12 cellular contexts compared by ENCODE assay signal in the genomic region with DNA sequence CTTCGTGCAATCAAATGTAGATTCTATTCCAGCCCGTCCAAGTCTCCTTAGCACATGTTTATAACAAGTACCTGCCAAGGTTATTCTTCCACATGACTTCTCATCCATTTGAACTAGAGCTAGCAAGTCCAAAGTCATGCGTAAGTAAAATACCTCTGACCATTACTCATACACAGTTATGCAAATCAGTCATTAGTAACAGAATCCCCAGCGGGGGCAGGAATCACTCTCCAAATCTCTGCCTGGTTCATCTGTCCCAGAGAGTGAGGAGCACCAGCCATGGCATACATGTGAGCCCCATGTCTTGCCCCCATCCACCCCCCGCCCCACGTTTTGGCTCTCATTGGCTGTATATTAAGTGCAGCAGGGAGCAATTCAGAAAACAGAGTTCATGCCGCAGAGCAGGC. TPM values are rescaled to one million over a fixed set of nuclear protein-coding genes. Genes with fewer than 3 reads are reported as not detected.
DNase-seq lines count a peak whose midpoint lies in the region; ATAC-seq, FAIRE-seq and TF ChIP-seq lines count a peak whose summit lies in the region.
"Had no signal": no experiment of that assay in that cellular context is flagged by ENCODE, and none has a peak within 500 bp of the region (broad histone marks: within the 10 kb centered on the region; RNA-seq: fewer than 3 reads in every experiment).

No MANE protein-coding gene starts in this region.

- DNase-seq in H54 (ENCODE audit: insufficient read length, low spot score) = peak; percentile 87
- no peak for DNase-seq in WTC11 (ENCODE audit: low spot score)
- DNase-seq in smooth muscle cell (lab: John Stamatoyannopoulos, UW; ENCODE audit: unreplicated experiment) = no peak
- no peak for DNase-seq in stimulated activated naive CD4-positive, alpha-beta T cell treated with Interleukin-2 at 50 U/mL for 16 hours (lab: John Stamatoyannopoulos, UW)
- no peak for DNase-seq in CD8-positive, alpha-beta memory T cell
- DNase-seq: activated B cell treated with CpG ODN at 0.5 μM for 24 hours, caudate nucleus, lower lobe of right lung, NCI-H146 had no signal

- POLR2A ChIA-PET in WTC11 (lab: Charles Lee) = interaction anchor here (0.6 kb wide), 1 partner anchor 158 kb away, joined by 4 read pairs; no protein-coding TSS in a partner anchor
- POLR2A ChIA-PET in CD8-positive, alpha-beta memory T cell (lab: Charles Lee) = no interaction called here

- H3K27ac Mint-ChIP-seq in WTC11 = no peak overlapping the region
- H3K27ac Mint-ChIP-seq in CD8-positive, alpha-beta memory T cell = no peak overlapping the region
- H3K27ac Mint-ChIP-seq: activated B cell treated with CpG ODN at 0.5 μM for 24 hours had no signal

- H4K20me1 ChIP-seq in smooth muscle cell (ENCODE audit: low read depth) = no peaks in the 10 kb centered on the region

- no peak for TF ChIP-seq EP300 in gastroesophageal sphincter (IDR thresholded peaks at IDR 0.05)

- H3K36me3 ChIP-seq in gastroesophageal sphincter (no peaks in the 10 kb centered on the region), smooth muscle cell (ENCODE audit: low read depth) (no peaks in the 10 kb centered on the region)
- no peaks in the 10 kb centered on the region for H3K36me3 ChIP-seq in CD8-positive, alpha-beta memory T cell (ENCODE audit: insufficient read depth, low read length)
- H3K36me3 ChIP-seq: lower lobe of right lung had no signal

- H2AFZ ChIP-seq in smooth muscle cell (ENCODE audit: low read depth) = no peak overlapping the region

- no peaks in the 10 kb centered on the region for H3K79me2 ChIP-seq in smooth muscle cell (ENCODE audit: low read depth)

- ATAC-seq in WTC11 (peak; percentile 25), gastroesophageal sphincter (peak; percentile 88), HG02970 (IDR thresholded peaks at IDR 0.05; ENCODE audit: low FRiP score, unreplicated experiment) (no peak), HG03108 (IDR thresholded peaks at IDR 0.05; ENCODE audit: unreplicated experiment) (no peak)

- H3K36me3 Mint-ChIP-seq in WTC11 = no peaks in the 10 kb centered on the region
- no peaks in the 10 kb centered on the region for H3K36me3 Mint-ChIP-seq in CD8-positive, alpha-beta memory T cell

- FAIRE-seq in H54 (lab: Jason Lieb, UNC) = peak; percentile 48

- H3K4me1 ChIP-seq in gastroesophageal sphincter = peaks cover 0 to 42% (median 6%) of the 10 kb centered on the region in 3 donors
- H3K4me1 ChIP-seq in smooth muscle cell (ENCODE audit: low read depth) = peaks cover 11% of the 10 kb centered on the region
- H3K4me1 ChIP-seq in CD8-positive, alpha-beta memory T cell (ENCODE audit: insufficient read depth, low read length) = no peaks in the 10 kb centered on the region

- no peak for TF ChIP-seq POLR2A in H54 (IDR thresholded peaks at IDR 0.05; ENCODE audit: low read depth, low read length)
- TF ChIP-seq POLR2A in gastroesophageal sphincter (IDR thresholded peaks at IDR 0.05) = no peak

- H3K27me3 ChIP-seq in gastroesophageal sphincter (no peaks in the 10 kb centered on the region), smooth muscle cell (ENCODE audit: low read depth) (no peaks in the 10 kb centered on the region)
- no peaks in the 10 kb centered on the region for H3K27me3 ChIP-seq in CD8-positive, alpha-beta memory T cell (ENCODE audit: insufficient read depth, low read length, poor library complexity, severe bottlenecking)

- H3F3A ChIP-seq in smooth muscle cell (ENCODE audit: low read depth) = peaks cover 11% of the 10 kb centered on the region

- H3K4me1 Mint-ChIP-seq in WTC11 = peaks cover 27% of the 10 kb centered on the region
- H3K4me1 Mint-ChIP-seq in CD8-positive, alpha-beta memory T cell = no peaks in the 10 kb centered on the region
- H3K4me1 Mint-ChIP-seq: activated B cell treated with CpG ODN at 0.5 μM for 24 hours had no signal

- H3K4me2 ChIP-seq in smooth muscle cell = peak overlapping the region; percentile 17

- H3K27ac ChIP-seq in gastroesophageal sphincter = peak overlapping the region in 3 of 4 donors; percentile 70 to 79 (median 76)
- H3K27ac ChIP-seq in smooth muscle cell (ENCODE audit: low read depth) = no peak overlapping the region
- no peak overlapping the region for H3K27ac ChIP-seq in CD8-positive, alpha-beta memory T cell (ENCODE audit: low read depth, low read length)
- H3K27ac ChIP-seq: lower lobe of right lung had no signal

- no peaks in the 10 kb centered on the region for H3K9me3 ChIP-seq in gastroesophageal sphincter
- H3K9me3 ChIP-seq in smooth muscle cell (replicated peaks; ENCODE audit: low read depth) = no peaks in the 10 kb centered on the region
- H3K9me3 ChIP-seq in CD8-positive, alpha-beta memory T cell (ENCODE audit: low read length) = no peaks in the 10 kb centered on the region
- H3K9me3 ChIP-seq: lower lobe of right lung had no signal

- TF ChIP-seq CTCF in WTC11 (IDR thresholded peaks at IDR 0.05) (no peak), gastroesophageal sphincter (IDR thresholded peaks at IDR 0.05) (no peak), smooth muscle cell (IDR thresholded peaks at IDR 0.05; ENCODE audit: borderline replicate concordance, insufficient read depth, poor library complexity, severe bottlenecking) (no peak)

- H3K27me3 Mint-ChIP-seq in WTC11 (ENCODE audit: low read depth) = no peaks in the 10 kb centered on the region; the same call in 1 of the 2 replicates
- H3K27me3 Mint-ChIP-seq in CD8-positive, alpha-beta memory T cell = peaks cover 3 to 25% of the 10 kb centered on the region in 2 donors

- CTCF ChIA-PET in WTC11 (lab: Charles Lee) = interaction anchor here (0.6 to 1.6 kb wide), 2 partner anchors 40 to 102 kb away, joined by 3 to 6 read pairs; a partner anchor contains a TSS
- CTCF ChIA-PET in CD8-positive, alpha-beta memory T cell (lab: Charles Lee) = no interaction called here

- H3K4me3 Mint-ChIP-seq in WTC11 = no peak overlapping the region
- no peak overlapping the region for H3K4me3 Mint-ChIP-seq in CD8-positive, alpha-beta memory T cell
- H3K4me3 Mint-ChIP-seq: activated B cell treated with CpG ODN at 0.5 μM for 24 hours had no signal

- H3K9me3 Mint-ChIP-seq in WTC11 = no peaks in the 10 kb centered on the region
- no peaks in the 10 kb centered on the region for H3K9me3 Mint-ChIP-seq in CD8-positive, alpha-beta memory T cell
- H3K9me3 Mint-ChIP-seq: activated B cell treated with CpG ODN at 0.5 μM for 24 hours had no signal

- WGBS in gastroesophageal sphincter (ENCODE audit: low coverage in 1 of 2), 2 donors = 33 to 47% methylated on average over 4 to 7 of the region's 7 CpGs
- 39% methylated on average over 7 of the region's 7 CpGs for WGBS in smooth muscle cell (ENCODE audit: low lambda C conversion rate)

- H3K4me3 ChIP-seq in gastroesophageal sphincter (no peak overlapping the region), smooth muscle cell (no peak overlapping the region)
- no peak overlapping the region for H3K4me3 ChIP-seq in CD8-positive, alpha-beta memory T cell (ENCODE audit: low read length)
- H3K4me3 ChIP-seq: lower lobe of right lung had no signal

- H3K9ac ChIP-seq in smooth muscle cell (ENCODE audit: low read depth) = no peak overlapping the region

TF ChIP-seq in WTC11, 78 proteins besides CTCF, POLR2A, EP300 and RAD21 (continues in another document):
- TF ChIP-seq MXD4 (CRISPR knock-in tag; IDR thresholded peaks at IDR 0.05; ENCODE audit: borderline replicate concordance) (no peak), RELA (CRISPR knock-in tag; IDR thresholded peaks at IDR 0.05; ENCODE audit: borderline replicate concordance) (no peak), JAZF1 (CRISPR knock-in tag; IDR thresholded peaks at IDR 0.05) (no peak), ZNF121 (CRISPR knock-in tag; IDR thresholded peaks at IDR 0.05) (no peak), SOX15 (CRISPR knock-in tag; IDR thresholded peaks at IDR 0.05) (no peak), EMX1 (CRISPR knock-in tag; IDR thresholded peaks at IDR 0.05) (no peak)
- TF ChIP-seq, protein P1, sequence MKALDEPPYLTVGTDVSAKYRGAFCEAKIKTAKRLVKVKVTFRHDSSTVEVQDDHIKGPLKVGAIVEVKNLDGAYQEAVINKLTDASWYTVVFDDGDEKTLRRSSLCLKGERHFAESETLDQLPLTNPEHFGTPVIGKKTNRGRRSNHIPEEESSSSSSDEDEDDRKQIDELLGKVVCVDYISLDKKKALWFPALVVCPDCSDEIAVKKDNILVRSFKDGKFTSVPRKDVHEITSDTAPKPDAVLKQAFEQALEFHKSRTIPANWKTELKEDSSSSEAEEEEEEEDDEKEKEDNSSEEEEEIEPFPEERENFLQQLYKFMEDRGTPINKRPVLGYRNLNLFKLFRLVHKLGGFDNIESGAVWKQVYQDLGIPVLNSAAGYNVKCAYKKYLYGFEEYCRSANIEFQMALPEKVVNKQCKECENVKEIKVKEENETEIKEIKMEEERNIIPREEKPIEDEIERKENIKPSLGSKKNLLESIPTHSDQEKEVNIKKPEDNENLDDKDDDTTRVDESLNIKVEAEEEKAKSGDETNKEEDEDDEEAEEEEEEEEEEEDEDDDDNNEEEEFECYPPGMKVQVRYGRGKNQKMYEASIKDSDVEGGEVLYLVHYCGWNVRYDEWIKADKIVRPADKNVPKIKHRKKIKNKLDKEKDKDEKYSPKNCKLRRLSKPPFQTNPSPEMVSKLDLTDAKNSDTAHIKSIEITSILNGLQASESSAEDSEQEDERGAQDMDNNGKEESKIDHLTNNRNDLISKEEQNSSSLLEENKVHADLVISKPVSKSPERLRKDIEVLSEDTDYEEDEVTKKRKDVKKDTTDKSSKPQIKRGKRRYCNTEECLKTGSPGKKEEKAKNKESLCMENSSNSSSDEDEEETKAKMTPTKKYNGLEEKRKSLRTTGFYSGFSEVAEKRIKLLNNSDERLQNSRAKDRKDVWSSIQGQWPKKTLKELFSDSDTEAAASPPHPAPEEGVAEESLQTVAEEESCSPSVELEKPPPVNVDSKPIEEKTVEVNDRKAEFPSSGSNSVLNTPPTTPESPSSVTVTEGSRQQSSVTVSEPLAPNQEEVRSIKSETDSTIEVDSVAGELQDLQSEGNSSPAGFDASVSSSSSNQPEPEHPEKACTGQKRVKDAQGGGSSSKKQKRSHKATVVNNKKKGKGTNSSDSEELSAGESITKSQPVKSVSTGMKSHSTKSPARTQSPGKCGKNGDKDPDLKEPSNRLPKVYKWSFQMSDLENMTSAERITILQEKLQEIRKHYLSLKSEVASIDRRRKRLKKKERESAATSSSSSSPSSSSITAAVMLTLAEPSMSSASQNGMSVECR (CRISPR knock-in tag; IDR thresholded peaks at IDR 0.05; ENCODE audit: borderline replicate concordance) = no peak

RNA-seq across cellular contexts. Expression of a gene that starts 27.7 kb away (rescaled TPM):
- total RNA-seq in WTC11 (2021) (0.11 TPM in 1 of 3 replicates, not detected in the others), gastroesophageal sphincter (1 to 10 TPM; 1.2 to 3.4 (median 2.4) TPM), smooth muscle cell (not detected in 2 replicates)
- 0.08 TPM in 1 of 2 replicates, not detected in the other for polyA plus RNA-seq in smooth muscle cell
- not detected for total RNA-seq in CD8-positive, alpha-beta memory T cell
- polyA plus RNA-seq in CD8-positive, alpha-beta memory T cell = not detected
- total RNA-seq: activated B cell treated with CpG ODN at 0.5 μM for 24 hours had no signal

RNA-seq across cellular contexts. Expression of a gene that starts 58.6 kb away (rescaled TPM):
- total RNA-seq in WTC11 (2021) = 31.9 to 36.5 TPM (median 34.2 TPM) in 3 replicates
- total RNA-seq in gastroesophageal sphincter = 1 to 10 TPM; 3.3 to 5.9 (median 4.7) TPM
- total RNA-seq in smooth muscle cell = 2.7 and 9.6 TPM in 2 replicates
- polyA plus RNA-seq in smooth muscle cell = 1.3 and 2.5 TPM in 2 replicates
- total RNA-seq in CD8-positive, alpha-beta memory T cell = 10 to 100 TPM; 43.0 to 43.8 TPM
- polyA plus RNA-seq in CD8-positive, alpha-beta memory T cell = 0.92 TPM

Comparison
In these comparisons a context has a peak if more than half of its experiments do, and no peak if none do; other contexts are left out.
1. ATAC-seq: peak in WTC11 (single experiment) and gastroesophageal sphincter (single experiment); none in HG02970 (single experiment) and HG03108 (single experiment).
2. H3K27ac ChIP-seq: peak in gastroesophageal sphincter (3 of 4); none in smooth muscle cell (single experiment) and CD8-positive, alpha-beta memory T cell (single experiment).